ENCODE assay signal across 30 cellular contexts in the genomic region with DNA sequence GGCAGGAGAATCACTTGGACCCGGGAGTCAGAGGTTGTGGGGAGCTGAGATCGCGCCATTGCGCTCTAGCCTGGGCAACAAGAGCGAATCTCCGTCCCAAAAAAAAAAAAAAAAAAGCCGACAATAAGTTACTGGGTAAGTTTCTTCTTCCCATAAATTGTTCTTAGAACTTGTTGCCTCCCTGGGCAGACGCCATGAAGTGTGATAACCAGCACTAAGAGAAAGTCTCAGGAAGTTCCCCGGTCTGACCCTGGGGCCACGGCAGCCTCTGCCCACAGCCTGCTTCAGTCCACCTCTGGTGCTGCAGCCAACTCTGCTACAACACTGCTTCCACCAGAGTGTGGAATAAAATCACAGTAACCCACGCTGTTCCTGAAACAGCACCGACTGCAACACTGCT. TPM values are rescaled to one million over a fixed set of nuclear protein-coding genes. Genes with fewer than 3 reads are reported as not detected.
A peak's percentile ranks its signal among the peaks of the same experiment; 100 is the strongest.
DNase-seq lines count a peak whose midpoint lies in the region; ATAC-seq, FAIRE-seq and TF ChIP-seq lines count a peak whose summit lies in the region.
"Had no signal": no experiment of that assay in that cellular context is flagged by ENCODE, and none has a peak within 500 bp of the region (broad histone marks: within the 10 kb centered on the region; RNA-seq: fewer than 3 reads in every experiment).

No MANE protein-coding gene starts in this region.

- H3K9me3 ChIP-seq in endodermal cell (ENCODE audit: control insufficient read depth, low read length): no peaks in the 10 kb centered on the region
- H3K9me3 ChIP-seq: body of pancreas, heart right ventricle, lower lobe of right lung, mucosa of descending colon, pancreas, testis had no signal

- H3K4me3 ChIP-seq in GM12864 (ENCODE audit: low read depth, low read length): peak overlapping the region; percentile 33
- no peak overlapping the region for H3K4me3 ChIP-seq in endodermal cell (ENCODE audit: low read length)
- H3K4me3 ChIP-seq: body of pancreas, GM23248, lower lobe of right lung, mucosa of descending colon, pancreas, PC-9, skin epidermis, testis had no signal

- H3K36me3 ChIP-seq in endodermal cell (ENCODE audit: control insufficient read depth, insufficient read depth, low read length): peaks cover 6% of the 10 kb centered on the region
- H3K36me3 ChIP-seq: pancreas had no signal

- H3K9me3 Mint-ChIP-seq in endodermal cell: no peaks in the 10 kb centered on the region
- H3K9me3 Mint-ChIP-seq in stimulated activated memory B cell treated with anti-CD40 and anti-IgM and Interleukin-4, amounts not matched to agents 10 μg/mL and 1 μg/mL and 100 μg/mL, for 72 hours: no peaks in the 10 kb centered on the region
- H3K9me3 Mint-ChIP-seq: activated T-helper 2 cell treated with anti-CD3 and anti-CD28 coated beads, Interferon-gamma antibody, Interleukin-2, Interleukin-4, amounts not matched to agents 10 μg/mL and 5 μg/mL and 100 μg/mL, durations not matched to agents 14 hours and 24 hours and 36 hours; nephron progenitor cell had no signal

- H3K27ac ChIP-seq in RWPE1: peak overlapping the region; percentile 33
- H3K27ac ChIP-seq in endodermal cell (ENCODE audit: low read depth, low read length): no peak overlapping the region
- H3K27ac ChIP-seq: GM23248, KMS-11, PC-9, testis had no signal

- POLR2A ChIA-PET in RWPE1 (lab: Yijun Ruan, JAX; ENCODE audit: low non-redundant PET): no interaction called here

- H3K4me3 Mint-ChIP-seq in endodermal cell: no peak overlapping the region
- H3K4me3 Mint-ChIP-seq in stimulated activated memory B cell treated with anti-CD40 and anti-IgM and Interleukin-4, amounts not matched to agents 10 μg/mL and 1 μg/mL and 100 μg/mL, for 72 hours: peak overlapping the region; percentile 74
- H3K4me3 Mint-ChIP-seq: activated CD4-positive, alpha-beta T cell treated with anti-CD3 and anti-CD28 coated beads for 36 hours; nephron progenitor cell had no signal

- WGBS in endodermal cell (ENCODE audit: insufficient coverage in 1 of 2, insufficient read length in 1 of 2), 2 experiments: 80 to 84% methylated on average over 10 to 12 of the region's 12 CpGs

- no peaks in the 10 kb centered on the region for H3K4me1 ChIP-seq in endodermal cell (ENCODE audit: control insufficient read depth, insufficient read depth, low read length)
- H3K4me1 ChIP-seq: body of pancreas, pancreas had no signal

- TF ChIP-seq CTCF in GM12864 (IDR thresholded peaks at IDR 0.05; ENCODE audit: low read depth, low read length, missing control alignments): no peak
- no peak for TF ChIP-seq CTCF in RWPE1 (conservative IDR thresholded peaks at IDR 0.05; ENCODE audit: low read depth)
- TF ChIP-seq CTCF in endodermal cell (conservative IDR thresholded peaks at IDR 0.05): no peak

- H3K9ac ChIP-seq in endodermal cell (ENCODE audit: extremely low read depth, low read length, poor library complexity, severe bottlenecking): no peak overlapping the region
- H3K9ac ChIP-seq: GM23248, KMS-11 had no signal

- H3K27me3 Mint-ChIP-seq in endodermal cell (ENCODE audit: insufficient read depth): no peaks in the 10 kb centered on the region
- H3K27me3 Mint-ChIP-seq in stimulated activated memory B cell treated with anti-CD40 and anti-IgM and Interleukin-4, amounts not matched to agents 10 μg/mL and 1 μg/mL and 100 μg/mL, for 72 hours: no peaks in the 10 kb centered on the region
- H3K27me3 Mint-ChIP-seq: activated CD4-positive, alpha-beta T cell treated with anti-CD3 and anti-CD28 coated beads for 36 hours had no signal

- no peak for TF ChIP-seq POLR2A in GM12891 (IDR thresholded peaks at IDR 0.05; ENCODE audit: low read depth, low read length)

- FAIRE-seq in GM12891 (lab: Jason Lieb, UNC): no peak
- FAIRE-seq: endothelial cell of umbilical vein, frontal cortex, pancreas had no signal

- CTCF ChIA-PET in RWPE1 (lab: Yijun Ruan, JAX): no interaction called here

- H3K36me3 Mint-ChIP-seq in endodermal cell (ENCODE audit: low read depth): peaks cover 16% of the 10 kb centered on the region
- peaks cover 45% of the 10 kb centered on the region for H3K36me3 Mint-ChIP-seq in stimulated activated memory B cell treated with anti-CD40 and anti-IgM and Interleukin-4, amounts not matched to agents 10 μg/mL and 1 μg/mL and 100 μg/mL, for 72 hours

- no peaks in the 10 kb centered on the region for H3K27me3 ChIP-seq in endodermal cell (ENCODE audit: control insufficient read depth, insufficient read depth, low read length, poor library complexity, severe bottlenecking)
- H3K27me3 ChIP-seq: body of pancreas, heart right ventricle, pancreas, testis had no signal

- DNase-seq in GM12864 (ENCODE audit: low read depth) (no peak), RWPE1 (ENCODE audit: low spot score) (no peak), endodermal cell (no peak), GM12891 (ENCODE audit: insufficient read length, low spot score) (no peak), NCI-H82 treated with DMSO at 0.1 percent for 48 hours (lab: John Stamatoyannopoulos, UW; ENCODE audit: unreplicated experiment) (no peak)
- DNase-seq: activated CD4-positive, alpha-beta T cell treated with anti-CD3 and anti-CD28 coated beads for 36 hours; activated naive CD4-positive, alpha-beta T cell treated with anti-CD3 and anti-CD28 coated beads, Interleukin-2, amount 50 U/mL, for 16 hours; body of pancreas; DMS 273 treated with DMSO at 0.1 percent for 48 hours; GM23248; heart right ventricle; lower lobe of right lung; MM.1S; NCI-H2029; NCI-H524 treated with DMSO at 0.1 percent for 48 hours; nephron progenitor cell; PC-9; stimulated activated naive CD8-positive, alpha-beta T cell treated with anti-CD3 and anti-CD28 coated beads, Interleukin-15, Interleukin-2, amounts not matched to agents 100 U/mL and 50 U/mL, for 24 hours; testis had no signal

- peaks cover 15% of the 10 kb centered on the region for H3K4me1 Mint-ChIP-seq in endodermal cell
- peaks cover 87% of the 10 kb centered on the region for H3K4me1 Mint-ChIP-seq in stimulated activated memory B cell treated with anti-CD40 and anti-IgM and Interleukin-4, amounts not matched to agents 10 μg/mL and 1 μg/mL and 100 μg/mL, for 72 hours

- H3K27ac Mint-ChIP-seq in endodermal cell: peak overlapping the region; percentile 44
- H3K27ac Mint-ChIP-seq in stimulated activated memory B cell treated with anti-CD40 and anti-IgM and Interleukin-4, amounts not matched to agents 10 μg/mL and 1 μg/mL and 100 μg/mL, for 72 hours: peak overlapping the region; percentile 94
- H3K27ac Mint-ChIP-seq: activated CD4-positive, alpha-beta T cell treated with anti-CD3 and anti-CD28 coated beads for 36 hours; activated T-helper 2 cell treated with anti-CD3 and anti-CD28 coated beads, Interferon-gamma antibody, Interleukin-2, Interleukin-4, amounts not matched to agents 10 μg/mL and 5 μg/mL and 100 μg/mL, durations not matched to agents 14 hours and 24 hours and 36 hours had no signal

- ATAC-seq in stimulated activated memory B cell treated with anti-CD40 and anti-IgM and Interleukin-4, amounts not matched to agents 10 μg/mL and 1 μg/mL and 100 μg/mL, for 72 hours: no peak
- no peak for ATAC-seq in HG02840 (IDR thresholded peaks at IDR 0.05; ENCODE audit: low FRiP score, unreplicated experiment)
- ATAC-seq: activated CD4-positive, alpha-beta T cell treated with anti-CD3 and anti-CD28 coated beads for 36 hours; body of pancreas; heart right ventricle; lower lobe of right lung; mucosa of descending colon; pancreas; Right ventricle myocardium inferior; stimulated activated naive CD8-positive, alpha-beta T cell treated with anti-CD3 and anti-CD28 coated beads, Interleukin-15, Interleukin-2, amounts not matched to agents 100 U/mL and 50 U/mL, for 24 hours had no signal

TF ChIP-seq in GM12891, 5 proteins besides CTCF, POLR2A, EP300 and RAD21:
- TF ChIP-seq SPI1 (IDR thresholded peaks at IDR 0.05; ENCODE audit: low read depth, low read length): no peak
- no peak for TF ChIP-seq POU2F2 (IDR thresholded peaks at IDR 0.05; ENCODE audit: low read depth, low read length)
- no peak for TF ChIP-seq PAX5 (IDR thresholded peaks at IDR 0.05; ENCODE audit: insufficient read depth, low read length, severe bottlenecking)
- no peak for TF ChIP-seq POLR2AphosphoS5 (IDR thresholded peaks at IDR 0.05; ENCODE audit: low read depth, low read length)
- TF ChIP-seq TAF1 (IDR thresholded peaks at IDR 0.05; ENCODE audit: low read depth, low read length): no peak

RNA-seq across cellular contexts. Expression of a gene that starts 19.1 kb away (rescaled TPM):
- total RNA-seq in endodermal cell: 100 to 1,000 TPM in 1 of 2 donors, 10 to 100 TPM in 1; 78.5 to 124 TPM
- 72.3 TPM for polyA plus RNA-seq in endodermal cell (2013, experiment 1 of 2)
- polyA plus RNA-seq in endodermal cell (2013, experiment 2 of 2): 67.4 TPM
- polyA plus RNA-seq in GM12891 (2012; ENCODE audit: low read depth, missing spikeins): 54.4 TPM

RNA-seq across cellular contexts. Expression of a gene that starts 59.4 kb away (rescaled TPM):
- total RNA-seq in endodermal cell: under 1 TPM in 1 of 2 donors, not detected in 1; 0.18 TPM
- polyA plus RNA-seq in endodermal cell (2013, experiment 1 of 2): 0.85 TPM
- polyA plus RNA-seq in endodermal cell (2013, experiment 2 of 2): 0.66 TPM
- polyA plus RNA-seq in GM12891 (2012; ENCODE audit: low read depth, missing spikeins): 0.05 TPM
- total RNA-seq: activated CD4-positive, alpha-beta T cell treated with anti-CD3 and anti-CD28 coated beads for 36 hours; activated T-helper 2 cell treated with anti-CD3 and anti-CD28 coated beads, Interferon-gamma antibody, Interleukin-2, Interleukin-4, amounts not matched to agents 10 μg/mL and 5 μg/mL and 100 μg/mL, durations not matched to agents 14 hours and 24 hours and 36 hours; body of pancreas; endothelial cell of umbilical vein; frontal cortex; GM23248; kidney epithelial cell; mucosa of descending colon; pancreas; PC-9; Right ventricle myocardium inferior had no signal
- polyA plus RNA-seq: endothelial cell of umbilical vein, GM23248, pancreas had no signal
